Comparison of ENCODE assay signal across 15 cellular contexts in the genomic region with DNA sequence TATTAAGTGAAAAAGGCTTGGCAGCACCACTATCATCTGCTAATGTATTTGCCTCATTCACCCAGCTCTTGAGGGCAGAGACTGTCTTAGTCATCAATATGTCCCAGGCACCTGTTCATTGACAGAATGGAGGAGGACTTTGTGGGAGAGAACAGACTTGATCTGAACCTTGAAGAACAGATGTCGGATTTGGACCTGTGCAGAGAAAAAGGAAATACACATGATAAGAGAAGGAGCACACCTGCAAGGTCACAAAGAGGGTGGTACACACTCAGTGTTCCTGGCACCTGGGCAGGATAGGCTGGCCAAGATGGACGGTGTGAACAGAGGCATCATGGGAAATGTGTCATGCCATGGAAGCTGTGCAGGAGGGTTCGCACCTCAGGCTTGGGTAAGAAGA.
"Had no signal": no experiment of that assay in that cellular context is flagged by ENCODE, and none has a peak within 500 bp of the region (broad histone marks: within the 10 kb centered on the region; RNA-seq: fewer than 3 reads in every experiment).

No MANE protein-coding gene starts in this region.

- H3K4me3 ChIP-seq: esophagus squamous epithelium, lower lobe of right lung, psoas muscle, spleen, upper lobe of left lung had no signal

- H3K9me3 ChIP-seq: esophagus squamous epithelium, lower lobe of right lung, psoas muscle, spleen, upper lobe of left lung had no signal

- H3K4me3 Mint-ChIP-seq: activated naive CD4-positive, alpha-beta T cell treated with anti-CD3 and anti-CD28 coated beads, Interleukin-2, amount 10 ng/mL, durations not matched to agents 7 days and 5 days; immature natural killer cell; naive B cell had no signal

- ATAC-seq: lower lobe of right lung, psoas muscle, sciatic nerve had no signal

- DNase-seq: activated CD4-positive, alpha-beta T cell treated with anti-CD3 and anti-CD28 coated beads, Interleukin-2, amount 50 U/mL, for 1 hour; activated naive CD4-positive, alpha-beta T cell treated with anti-CD3 and anti-CD28 coated beads, Interleukin-2, amount 10 ng/mL, durations not matched to agents 7 days and 5 days; aorta; esophagus squamous epithelium; foreskin fibroblast; immature natural killer cell; left cardiac atrium; lower lobe of right lung; naive B cell; psoas muscle; spleen; stimulated activated CD4-positive, alpha-beta T cell treated with anti-CD3 and anti-CD28 coated beads, Interleukin-1b, Interleukin-23, amount 100 ng/mL, for 48 hours; stimulated activated naive CD4-positive, alpha-beta T cell treated with Interleukin-2 at 50 U/mL for 16 hours; upper lobe of left lung had no signal

- H3K27me3 ChIP-seq: esophagus squamous epithelium, spleen, upper lobe of left lung had no signal

- H3K4me1 ChIP-seq: psoas muscle had no signal

- H3K27ac ChIP-seq: esophagus squamous epithelium, lower lobe of right lung, psoas muscle, spleen, upper lobe of left lung had no signal

- H3K9me3 Mint-ChIP-seq: activated naive CD4-positive, alpha-beta T cell treated with anti-CD3 and anti-CD28 coated beads, Interleukin-2, amount 10 ng/mL, durations not matched to agents 7 days and 5 days; immature natural killer cell; naive B cell had no signal

- H3K36me3 ChIP-seq: esophagus squamous epithelium, lower lobe of right lung, spleen, upper lobe of left lung had no signal
